ENCODE assay signal across 29 cellular contexts in the genomic region with DNA sequence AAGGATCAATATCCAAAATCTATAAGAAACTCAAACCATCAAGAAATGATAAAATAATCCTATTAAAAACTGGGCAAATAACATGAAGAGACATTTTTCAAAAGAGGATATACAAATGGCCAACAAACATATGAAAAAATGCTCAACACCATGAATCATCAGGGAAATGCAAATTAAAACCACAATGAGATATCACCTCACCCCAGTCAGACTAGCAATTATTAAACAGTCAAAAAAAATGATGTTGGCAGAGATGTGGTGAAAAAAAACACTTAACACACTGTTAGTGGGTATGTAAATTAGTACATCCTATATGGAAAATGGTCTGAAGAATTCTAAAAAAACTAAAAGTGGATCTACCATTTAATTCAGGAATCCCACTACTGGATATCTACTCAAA.
"Had no signal": no experiment of that assay in that cellular context is flagged by ENCODE, and none has a peak within 500 bp of the region (broad histone marks: within the 10 kb centered on the region; RNA-seq: fewer than 3 reads in every experiment).

No MANE protein-coding gene starts in this region.

- FAIRE-seq: islet of Langerhans had no signal

- H3K36me3 ChIP-seq: breast epithelium, colonic mucosa, esophagus squamous epithelium, gastrocnemius medialis, lower lobe of right lung, neural progenitor cell, sigmoid colon, stomach, suprapubic skin had no signal

- H3K27me3 ChIP-seq: breast epithelium, colonic mucosa, dorsolateral prefrontal cortex, esophagus squamous epithelium, gastrocnemius medialis, neural progenitor cell, sigmoid colon, stomach, suprapubic skin had no signal

- H3K4me3 ChIP-seq: breast epithelium, colonic mucosa, esophagus squamous epithelium, gastrocnemius medialis, lower lobe of right lung, neural progenitor cell, sigmoid colon, smooth muscle cell, stomach, suprapubic skin had no signal

- H3K27ac ChIP-seq: breast epithelium, colonic mucosa, dorsolateral prefrontal cortex, esophagus squamous epithelium, gastrocnemius medialis, lower lobe of right lung, neural progenitor cell, sigmoid colon, stomach, suprapubic skin had no signal

- H3K9me3 ChIP-seq: breast epithelium, colonic mucosa, esophagus squamous epithelium, gastrocnemius medialis, lower lobe of right lung, sigmoid colon, stomach, suprapubic skin had no signal

- H3K4me1 ChIP-seq: breast epithelium, colonic mucosa, esophagus squamous epithelium, gastrocnemius medialis, lower lobe of right lung, sigmoid colon, stomach, suprapubic skin had no signal

- ATAC-seq: activated CD4-positive, alpha-beta T cell treated with anti-CD3 and anti-CD28 coated beads for 36 hours; activated naive CD4-positive, alpha-beta T cell treated with anti-CD3 and anti-CD28 coated beads, Interleukin-2, amount 50 U/mL, for 72 hours; activated T-helper 17 cell treated with anti-CD3 and anti-CD28 coated beads, Interleukin-2, amount 50 U/mL, for 72 hours; effector memory CD8-positive, alpha-beta T cell; gastrocnemius medialis; left lobe of liver; lower lobe of right lung; naive thymus-derived CD4-positive, alpha-beta T cell; stimulated activated memory B cell treated with anti-CD40 and anti-IgM and Interleukin-4, amounts not matched to agents 10 μg/mL and 1 μg/mL and 100 μg/mL, for 72 hours; T-helper 17 cell had no signal

- DNase-seq: activated B cell treated with CpG ODN at 0.5 μM for 24 hours; activated CD4-positive, alpha-beta T cell treated with anti-CD3 and anti-CD28 coated beads for 36 hours; activated CD4-positive, alpha-beta T cell treated with anti-CD3 and anti-CD28 coated beads, Interleukin-2, amount 50 U/mL, for 4 hours; activated CD8-positive, alpha-beta memory T cell treated with anti-CD3 and anti-CD28 coated beads for 24 hours; activated CD8-positive, alpha-beta memory T cell treated with anti-CD3 and anti-CD28 coated beads, Interleukin-2, amount 50 U/mL, for 4 hours; activated T-cell treated with anti-CD3 and anti-CD28 coated beads, Interleukin-2, amount 50 U/mL, for 24 hours; aorta; colonic mucosa; dorsolateral prefrontal cortex; effector memory CD8-positive, alpha-beta T cell; esophagus squamous epithelium; gastrocnemius medialis; lower lobe of right lung; naive thymus-derived CD4-positive, alpha-beta T cell; posterior cingulate gyrus; sigmoid colon; stimulated activated CD4-positive, alpha-beta T cell treated with anti-CD3 and anti-CD28 coated beads, Interleukin-15, amount 100 ng/mL, for 24 hours; stomach; T-helper 17 cell; trophoblast cell had no signal
